In the genomic region with DNA sequence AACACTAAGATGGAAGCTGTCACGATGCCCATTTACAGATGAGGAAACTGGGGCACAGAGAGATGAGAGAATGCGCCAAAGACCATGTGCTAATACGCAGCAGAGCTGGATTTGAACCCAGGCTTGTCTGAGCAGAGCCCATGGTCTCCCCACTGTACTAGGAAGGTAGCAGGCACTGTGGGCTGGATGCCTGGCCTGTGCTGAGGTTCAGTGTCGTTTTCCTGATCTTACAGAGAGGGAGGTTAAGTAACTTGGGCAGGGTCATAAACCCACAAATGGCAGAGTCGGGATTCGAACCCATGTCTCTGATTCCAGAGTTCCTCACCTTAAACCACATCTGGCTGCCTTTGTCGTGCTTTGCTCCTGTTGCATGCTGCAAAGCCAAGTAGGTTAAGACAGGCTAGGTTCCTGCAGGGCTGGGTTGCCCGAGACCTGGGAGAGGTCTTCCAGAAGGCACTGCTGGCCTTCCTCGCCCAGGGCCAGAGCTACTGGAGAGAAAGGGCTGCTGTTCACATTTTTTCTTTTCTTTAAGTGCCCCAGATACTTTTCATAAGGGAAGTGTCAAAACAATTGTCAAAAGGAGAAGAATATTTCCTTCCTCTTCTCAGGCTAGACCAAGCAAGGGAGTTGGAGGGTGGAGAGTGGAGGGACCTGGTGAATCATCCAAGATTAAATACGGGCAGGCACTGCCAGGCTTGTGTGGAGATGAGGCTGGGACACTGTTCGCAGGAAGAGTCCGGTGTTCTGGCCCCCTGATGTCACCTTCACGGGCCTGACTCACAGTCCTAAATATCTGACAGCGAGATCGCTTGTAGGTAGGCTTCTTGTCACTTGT, we compare ENCODE assay signal across 8 cellular contexts. TPM values are rescaled to one million over a fixed set of nuclear protein-coding genes. Genes with fewer than 3 reads are reported as not detected.
DNase-seq lines count a peak whose midpoint lies in the region; ATAC-seq and TF ChIP-seq lines count a peak whose summit lies in the region.

No MANE protein-coding gene starts in this region.

- no peak for DNase-seq in CD4-positive, alpha-beta memory T cell
- peak; percentile 31 for DNase-seq in NAMALWA (ENCODE audit: low spot score)
- DNase-seq in central memory CD8-positive, alpha-beta T cell (ENCODE audit: low spot score in 2 of 2) = no peak
- DNase-seq in GM10248 (ENCODE audit: extremely low spot score) = no peak
- DNase-seq in NCI-H1105 (lab: John Stamatoyannopoulos, UW) = no peak

- 68 to 71% methylated on average over 12 to 13 of the region's 15 CpGs for WGBS in mesodermal cell (ENCODE audit: insufficient coverage in 2 of 2), 2 experiments

- H3K4me1 Mint-ChIP-seq in CD4-positive, alpha-beta memory T cell = peaks cover 27 to 72% (median 48%) of the 10 kb centered on the region in 4 donors
- peaks cover 60% of the 10 kb centered on the region for H3K4me1 Mint-ChIP-seq in central memory CD8-positive, alpha-beta T cell

- H3K27ac ChIP-seq in CD4-positive, alpha-beta memory T cell (ENCODE audit: low read depth, low read length) = no peak overlapping the region
- peak overlapping the region; percentile 49 for H3K27ac ChIP-seq in mesodermal cell (ENCODE audit: low read depth, low read length, severe bottlenecking)

- peaks cover 0 to 2% (median 0%) of the 10 kb centered on the region in 8 donors for H3K9me3 Mint-ChIP-seq in CD4-positive, alpha-beta memory T cell
- no peaks in the 10 kb centered on the region for H3K9me3 Mint-ChIP-seq in central memory CD8-positive, alpha-beta T cell

- intact Hi-C loops in CD4-positive, alpha-beta memory T cell (cut with micrococcal nuclease) = no loop called here

- peaks cover 27% of the 10 kb centered on the region for H3K4me1 ChIP-seq in CD4-positive, alpha-beta memory T cell (ENCODE audit: insufficient read depth, low read length)
- peaks cover 43% of the 10 kb centered on the region for H3K4me1 ChIP-seq in mesodermal cell (ENCODE audit: control insufficient read depth, insufficient read depth, low read length, poor library complexity, severe bottlenecking)

- CTCF ChIA-PET in CD4-positive, alpha-beta memory T cell (lab: Charles Lee; ENCODE audit: partially characterized antibody) = no interaction called here
- CTCF ChIA-PET in GM10248 (lab: Yijun Ruan, JAX) = no interaction called here

- H3K27ac Mint-ChIP-seq in CD4-positive, alpha-beta memory T cell = peak overlapping the region in 5 of 7 donors; percentile 43 to 79 (median 61)
- H3K27ac Mint-ChIP-seq in central memory CD8-positive, alpha-beta T cell (ENCODE audit: low read depth) = no peak overlapping the region

- H3K27me3 ChIP-seq in CD4-positive, alpha-beta memory T cell (ENCODE audit: insufficient read depth, low read length) = no peaks in the 10 kb centered on the region

- H3K9me3 ChIP-seq in CD4-positive, alpha-beta memory T cell (ENCODE audit: control insufficient read depth in 1 of 2, low read length in 2 of 2) = no peaks in the 10 kb centered on the region
- H3K9me3 ChIP-seq in mesodermal cell (ENCODE audit: control insufficient read depth, low read length) = no peaks in the 10 kb centered on the region

- peak overlapping the region in 7 of 8 donors; percentile 7 to 74 (median 45) for H3K4me3 Mint-ChIP-seq in CD4-positive, alpha-beta memory T cell
- H3K4me3 Mint-ChIP-seq in central memory CD8-positive, alpha-beta T cell = peak overlapping the region; percentile 48

- POLR2A ChIA-PET in CD4-positive, alpha-beta memory T cell (lab: Charles Lee; ENCODE audit: partially characterized antibody) = no interaction called here
- POLR2A ChIA-PET in GM10248 (lab: Yijun Ruan, JAX) = no interaction called here

- H3K4me3 ChIP-seq in CD4-positive, alpha-beta memory T cell (ENCODE audit: low read length in 2 of 2) = no peak overlapping the region
- no peak overlapping the region for H3K4me3 ChIP-seq in mesodermal cell (ENCODE audit: extremely low read depth, insufficient read depth, low read length, poor library complexity, severe bottlenecking)

- peaks cover 5% of the 10 kb centered on the region for H3K36me3 ChIP-seq in CD4-positive, alpha-beta memory T cell (ENCODE audit: insufficient read depth, low read length)
- peaks cover 7% of the 10 kb centered on the region for H3K36me3 ChIP-seq in mesodermal cell (ENCODE audit: control insufficient read depth, insufficient read depth, low read length)

- no peaks in the 10 kb centered on the region for H3K27me3 Mint-ChIP-seq in CD4-positive, alpha-beta memory T cell
- no peaks in the 10 kb centered on the region for H3K27me3 Mint-ChIP-seq in central memory CD8-positive, alpha-beta T cell

- no peak for TF ChIP-seq CTCF in GM10248 (IDR thresholded peaks at IDR 0.05; ENCODE audit: control extremely low read depth, extremely low read depth, low read depth, missing control alignments)

- no peak for ATAC-seq in central memory CD8-positive, alpha-beta T cell (replicated peaks; ENCODE audit: extremely low read depth, poor library complexity, severe bottlenecking)
- no peak for ATAC-seq in GM19455 (IDR thresholded peaks at IDR 0.05; ENCODE audit: unreplicated experiment)
- no peak for ATAC-seq in GM19023 (IDR thresholded peaks at IDR 0.05; ENCODE audit: unreplicated experiment)

- peaks cover 0 to 8% of the 10 kb centered on the region in 2 donors for H3K36me3 Mint-ChIP-seq in CD4-positive, alpha-beta memory T cell
- peaks cover 5% of the 10 kb centered on the region for H3K36me3 Mint-ChIP-seq in central memory CD8-positive, alpha-beta T cell (ENCODE audit: insufficient read depth)

RNA-seq across cellular contexts. Expression of gene NEK6, which starts 3.2 kb away (rescaled TPM):
- 10 to 100 TPM in 1 of 2 experiments, 1 to 10 TPM in 1; 9.9 to 11.7 TPM for total RNA-seq in CD4-positive, alpha-beta memory T cell
- polyA plus RNA-seq in CD4-positive, alpha-beta memory T cell = 1 to 10 TPM; 3.8 to 7.1 TPM
- polyA plus RNA-seq in mesodermal cell (2013, experiment 1 of 2) = 28.5 TPM
- 27.9 TPM for polyA plus RNA-seq in mesodermal cell (2013, experiment 2 of 2)
